26 cellular contexts compared by ENCODE assay signal in the genomic region with DNA sequence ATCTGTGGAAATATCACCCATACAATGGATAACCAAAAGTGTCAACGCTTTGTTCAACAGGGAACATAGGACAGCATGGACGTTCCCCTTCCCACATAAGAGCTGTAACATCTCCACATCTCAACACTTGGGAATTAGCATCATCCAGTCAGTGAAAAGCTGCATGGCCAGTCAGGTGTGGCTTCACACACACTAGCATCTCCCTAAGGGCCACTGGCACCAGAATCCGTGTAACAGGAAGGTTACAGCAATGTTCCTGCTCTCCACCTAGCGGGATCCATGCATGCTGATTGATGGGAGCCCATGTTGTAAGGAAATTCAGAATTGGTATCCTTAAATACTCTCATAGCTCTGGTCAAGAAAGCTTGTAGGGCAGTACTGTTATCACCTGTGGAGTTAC.
"Had no signal": no experiment of that assay in that cellular context is flagged by ENCODE, and none has a peak within 500 bp of the region (broad histone marks: within the 10 kb centered on the region; RNA-seq: fewer than 3 reads in every experiment).

No MANE protein-coding gene starts in this region.

- H3K4me3 ChIP-seq: stomach, suprapubic skin, testis, thoracic aorta, thyroid gland, tibial artery, tibial nerve, transverse colon, upper lobe of left lung, upper lobe of right lung, uterus, vagina had no signal

- ATAC-seq: stimulated activated effector memory CD8-positive, alpha-beta T cell treated with anti-CD3 and anti-CD28 coated beads, Interleukin-12 subunit alpha, Interleukin-12 subunit beta, amount 100 ng/mL, for 72 hours; stimulated activated memory B cell treated with anti-CD40 and anti-IgM and Interleukin-4, amounts not matched to agents 10 μg/mL and 1 μg/mL and 100 μg/mL, for 72 hours; stimulated activated naive B cell treated with anti-CD40 and anti-IgM and Interleukin-4, amounts not matched to agents 10 μg/mL and 1 μg/mL and 100 μg/mL, for 72 hours; stimulated activated naive CD8-positive, alpha-beta T cell treated with anti-CD3 and anti-CD28 coated beads, Interleukin-15, amount 100 ng/mL, for 72 hours; stimulated activated naive CD8-positive, alpha-beta T cell treated with anti-CD3 and anti-CD28 coated beads, Interleukin-15, Interleukin-2, amounts not matched to agents 100 U/mL and 50 U/mL, for 24 hours; upper lobe of right lung had no signal

- H3K27me3 ChIP-seq: stomach, suprapubic skin, testis, thyroid gland, tibial artery, tibial nerve, transverse colon, upper lobe of left lung, upper lobe of right lung, uterus, vagina had no signal

- DNase-seq: stimulated activated CD4-positive, alpha-beta T cell treated with anti-CD3 and anti-CD28 coated beads, Interleukin-2, amount 100 ng/mL, for 48 hours; stimulated activated CD4-positive, alpha-beta T cell treated with anti-CD3 and anti-CD28 coated beads, Interleukin-4, amount 100 ng/mL, for 1 hour; stimulated activated CD4-positive, alpha-beta T cell treated with anti-CD3 and anti-CD28 coated beads, Interleukin-4, amount 100 ng/mL, for 24 hours; stimulated activated CD4-positive, alpha-beta T cell treated with anti-CD3 and anti-CD28 coated beads, Interleukin-4, amount 100 ng/mL, for 4 hours; stimulated activated CD8-positive, alpha-beta memory T cell treated with anti-CD3 and anti-CD28 coated beads, Interleukin-4, amount 100 ng/mL, for 48 hours; stimulated activated naive B cell treated with anti-CD40 and anti-IgM and Interleukin-4, amounts not matched to agents 10 μg/mL and 1 μg/mL and 100 μg/mL, for 72 hours; stimulated activated naive CD4-positive, alpha-beta T cell; stimulated activated naive CD4-positive, alpha-beta T cell treated with Interleukin-2 at 50 U/mL for 16 hours; stimulated activated naive CD8-positive, alpha-beta T cell treated with anti-CD3 and anti-CD28 coated beads, Interleukin-15, amount 100 ng/mL, for 72 hours; stimulated activated naive CD8-positive, alpha-beta T cell treated with anti-CD3 and anti-CD28 coated beads, Interleukin-15, Interleukin-2, amounts not matched to agents 100 U/mL and 50 U/mL, for 24 hours; stomach; substantia nigra; testis; thyroid gland; tibial artery; transverse colon; upper lobe of left lung; upper lobe of right lung; uterus had no signal

- H3K27ac ChIP-seq: stomach, suprapubic skin, testis, thoracic aorta, thyroid gland, tibial artery, tibial nerve, transverse colon, upper lobe of left lung, upper lobe of right lung, uterus, vagina had no signal

- FAIRE-seq: urothelium cell line had no signal

- H3K36me3 ChIP-seq: transverse colon, uterus had no signal
